1 cellular context compared by ENCODE assay signal in genomic region chr6:118651282-118652050, GRCh38.
TF ChIP-seq lines count a peak whose summit lies in the region.

Gene CEP85L (minus strand): TSS chr6:118651591. CDS start chr6:118651269, 322 bp downstream.

TF ChIP-seq in HepG2, 621 proteins besides CTCF, POLR2A, EP300 and RAD21 (continued from another document and continues in another):
- no peak for TF ChIP-seq TFE3 (CRISPR knock-in tag; IDR thresholded peaks at IDR 0.05)
- peak; percentile 15; the same call in 1 of the 2 replicates for TF ChIP-seq ZNF790 (CRISPR knock-in tag; IDR thresholded peaks at IDR 0.05; ENCODE audit: borderline replicate concordance)
- TF ChIP-seq SP4 (CRISPR knock-in tag; IDR thresholded peaks at IDR 0.05), result peak; percentile 66
- no peak for TF ChIP-seq ZSCAN9 (CRISPR knock-in tag; IDR thresholded peaks at IDR 0.05; ENCODE audit: borderline replicate concordance)
- TF ChIP-seq TBX3 (IDR thresholded peaks at IDR 0.05; ENCODE audit: borderline replicate concordance), result no peak
- no peak for TF ChIP-seq ZNF326 (CRISPR knock-in tag; IDR thresholded peaks at IDR 0.05; ENCODE audit: borderline replicate concordance)
- no peak for TF ChIP-seq KDM5A (IDR thresholded peaks at IDR 0.05; ENCODE audit: borderline replicate concordance, low read length)
- TF ChIP-seq TFDP2 (CRISPR knock-in tag; IDR thresholded peaks at IDR 0.05), result no peak
- no peak for TF ChIP-seq SNAPC5 (CRISPR knock-in tag; IDR thresholded peaks at IDR 0.05; ENCODE audit: borderline replicate concordance)
- no peak for TF ChIP-seq MBD4 (IDR thresholded peaks at IDR 0.05; ENCODE audit: borderline replicate concordance, low read length)
- TF ChIP-seq ZNF101 (CRISPR knock-in tag; IDR thresholded peaks at IDR 0.05; ENCODE audit: borderline replicate concordance, low read depth), result no peak
- no peak for TF ChIP-seq ZBTB1 (CRISPR knock-in tag; IDR thresholded peaks at IDR 0.05; ENCODE audit: borderline replicate concordance)
- no peak for TF ChIP-seq MYNN (CRISPR knock-in tag; IDR thresholded peaks at IDR 0.05; ENCODE audit: low read depth)
- peak; percentile 92 for TF ChIP-seq ZNF891 (CRISPR knock-in tag; IDR thresholded peaks at IDR 0.05)
- TF ChIP-seq ZNF468 (CRISPR knock-in tag; IDR thresholded peaks at IDR 0.05), result no peak
- no peak for TF ChIP-seq ZBTB43 (CRISPR knock-in tag; conservative IDR thresholded peaks at IDR 0.05)
- TF ChIP-seq ZNF446 (CRISPR knock-in tag; IDR thresholded peaks at IDR 0.05), result peak; percentile 82; the same call in 1 of the 2 replicates
- no peak for TF ChIP-seq ZBTB8A (CRISPR knock-in tag; IDR thresholded peaks at IDR 0.05; ENCODE audit: borderline replicate concordance, low read depth)
- no peak for TF ChIP-seq CENPT (CRISPR knock-in tag; IDR thresholded peaks at IDR 0.05; ENCODE audit: low read depth)
- no peak for TF ChIP-seq RCOR2 (CRISPR knock-in tag; IDR thresholded peaks at IDR 0.05)
- no peak for TF ChIP-seq STAT6 (CRISPR knock-in tag; IDR thresholded peaks at IDR 0.05; ENCODE audit: borderline replicate concordance)
- TF ChIP-seq NR1H2 (CRISPR knock-in tag; IDR thresholded peaks at IDR 0.05; ENCODE audit: borderline replicate concordance, low read depth), result no peak
- no peak for TF ChIP-seq GZF1 (CRISPR knock-in tag; IDR thresholded peaks at IDR 0.05)
- TF ChIP-seq ZNF740 (CRISPR knock-in tag; IDR thresholded peaks at IDR 0.05), result no peak
- TF ChIP-seq ZNF512B (CRISPR knock-in tag; IDR thresholded peaks at IDR 0.05; ENCODE audit: borderline replicate concordance), result no peak
- no peak for TF ChIP-seq CBX5 (CRISPR knock-in tag; IDR thresholded peaks at IDR 0.05; ENCODE audit: borderline replicate concordance)
- TF ChIP-seq YY1 (IDR thresholded peaks at IDR 0.05; ENCODE audit: insufficient read depth, insufficient replicate concordance, low read depth, low read length), result peak; percentile 54
- TF ChIP-seq ZNF850 (CRISPR knock-in tag; conservative IDR thresholded peaks at IDR 0.05), result no peak
- no peak; the same call in 1 of the 2 replicates for TF ChIP-seq ZNF703 (CRISPR knock-in tag; IDR thresholded peaks at IDR 0.05; ENCODE audit: borderline replicate concordance)
- no peak for TF ChIP-seq ZNF460 (CRISPR knock-in tag; IDR thresholded peaks at IDR 0.05; ENCODE audit: borderline replicate concordance)
- 0 out of 2 replicates have a peak, but pooled peaks have one; percentile 36 for TF ChIP-seq ZNF232 (CRISPR knock-in tag; IDR thresholded peaks at IDR 0.05; ENCODE audit: borderline replicate concordance)
- no peak for TF ChIP-seq NCOR1 (IDR thresholded peaks at IDR 0.05; ENCODE audit: borderline replicate concordance, low read length)
- no peak; the same call in 1 of the 2 replicates for TF ChIP-seq DZIP1 (CRISPR knock-in tag; IDR thresholded peaks at IDR 0.05)
- TF ChIP-seq TMF1 (CRISPR knock-in tag; IDR thresholded peaks at IDR 0.05; ENCODE audit: low read depth), result no peak
- TF ChIP-seq ZNF780A (CRISPR knock-in tag; IDR thresholded peaks at IDR 0.05), result no peak
- TF ChIP-seq MAFF (IDR thresholded peaks at IDR 0.05; ENCODE audit: low read depth, low read length), result no peak
- TF ChIP-seq ZNF879 (CRISPR knock-in tag; IDR thresholded peaks at IDR 0.05), result 0 out of 2 replicates have a peak, but pooled peaks have one; percentile 4
- TF ChIP-seq ZNF333 (CRISPR knock-in tag; IDR thresholded peaks at IDR 0.05; ENCODE audit: borderline replicate concordance), result peak; percentile 23; the same call in 1 of the 2 replicates
- TF ChIP-seq SMARCE1 (IDR thresholded peaks at IDR 0.05; ENCODE audit: borderline replicate concordance), result no peak
- 0 out of 2 replicates have a peak, but pooled peaks have one; percentile 32 for TF ChIP-seq ZBTB38 (CRISPR knock-in tag; IDR thresholded peaks at IDR 0.05)
- TF ChIP-seq CBFB (CRISPR knock-in tag; IDR thresholded peaks at IDR 0.05), result no peak
- no peak for TF ChIP-seq TBL1XR1 (IDR thresholded peaks at IDR 0.05; ENCODE audit: borderline replicate concordance, low read length, partially characterized antibody)
- TF ChIP-seq ZSCAN25 (CRISPR knock-in tag; IDR thresholded peaks at IDR 0.05), result no peak
- TF ChIP-seq GATAD1 (CRISPR knock-in tag; IDR thresholded peaks at IDR 0.05), result no peak
- no peak for TF ChIP-seq KAT8 (CRISPR knock-in tag; IDR thresholded peaks at IDR 0.05)
- no peak; the same call in 1 of the 2 replicates for TF ChIP-seq ZNF747 (CRISPR knock-in tag; IDR thresholded peaks at IDR 0.05; ENCODE audit: borderline replicate concordance)
- no peak for TF ChIP-seq BHLHE40 (IDR thresholded peaks at IDR 0.05; ENCODE audit: low read length)
- TF ChIP-seq JUNB (CRISPR knock-in tag; IDR thresholded peaks at IDR 0.05; ENCODE audit: borderline replicate concordance), result no peak
- TF ChIP-seq FOXA3 (CRISPR knock-in tag; IDR thresholded peaks at IDR 0.05), result no peak
- peak; percentile 78; the same call in 1 of the 2 replicates for TF ChIP-seq ARID2 (CRISPR knock-in tag; IDR thresholded peaks at IDR 0.05; ENCODE audit: borderline replicate concordance)
- TF ChIP-seq ZNF800 (CRISPR knock-in tag; IDR thresholded peaks at IDR 0.05), result peak; percentile 48; the same call in 1 of the 2 replicates
- no peak; the same call in 1 of the 2 replicates for TF ChIP-seq ATF7-NPFF (CRISPR knock-in tag; IDR thresholded peaks at IDR 0.05; ENCODE audit: low read depth)
- no peak for TF ChIP-seq SIN3A (IDR thresholded peaks at IDR 0.05; ENCODE audit: borderline replicate concordance, low read depth, low read length)
- 0 out of 2 replicates have a peak, but pooled peaks have one; percentile 38 for TF ChIP-seq ZNF430 (CRISPR knock-in tag; IDR thresholded peaks at IDR 0.05)
